Comparison of ENCODE assay signal across 9 cellular contexts in genomic region chr2:144938308-144938709, GRCh38.
DNase-seq lines count a peak whose midpoint lies in the region; ATAC-seq, FAIRE-seq and TF ChIP-seq lines count a peak whose summit lies in the region.
"Had no signal": no experiment of that assay in that cellular context is flagged by ENCODE, and none has a peak within 500 bp of the region (broad histone marks: within the 10 kb centered on the region; RNA-seq: fewer than 3 reads in every experiment).

No MANE protein-coding gene starts in this region.

- CTCF ChIA-PET in PC-9 (lab: Charles Lee), result no interaction called here
- CTCF ChIA-PET in endothelial cell of umbilical vein (lab: Charles Lee), result interaction anchor here (0.8 kb wide), 2 partner anchors 9 to 1426 kb away, joined by 3 read pairs; no protein-coding TSS in a partner anchor

- H3K4me1 ChIP-seq in PC-9 (replicated peaks; ENCODE audit: insufficient read depth), result 0 out of 2 replicates have a peak, but pooled peaks cover 7% of the 10 kb centered on the region
- H3K4me1 ChIP-seq in endothelial cell of umbilical vein (ENCODE audit: control insufficient read depth, extremely low read depth, insufficient read depth, low read length), result peaks cover 42% of the 10 kb centered on the region

- no peaks in the 10 kb centered on the region for H3K9me3 ChIP-seq in PC-9 (ENCODE audit: insufficient read depth, low read depth)
- H3K9me3 ChIP-seq in endothelial cell of umbilical vein (replicated peaks; ENCODE audit: control insufficient read depth, insufficient read depth, low read length), result no peaks in the 10 kb centered on the region

- H3K9ac ChIP-seq in endothelial cell of umbilical vein (replicated peaks; ENCODE audit: extremely low read depth, insufficient read depth, low read length), result peak overlapping the region; percentile 28

- intact Hi-C loops in PC-9 (cut with micrococcal nuclease; ENCODE audit: unreplicated experiment) (no loop called here), endothelial cell of umbilical vein (cut with micrococcal nuclease) (loop anchor here (5.0 kb wide), 1 partner anchor 269 kb away; no protein-coding TSS in a partner anchor)

- peak; percentile 87 for FAIRE-seq in endothelial cell of umbilical vein (lab: Jason Lieb, UNC)
- FAIRE-seq in urothelium cell line (lab: Jason Lieb, UNC), result no peak

- no peak for TF ChIP-seq POLR2A in endothelial cell of umbilical vein (IDR thresholded peaks at IDR 0.05; ENCODE audit: low read depth, low read length)

- no TSS peak for BruUV-seq in PC-9 (replicated peaks; lab: Mats Ljungman, UMichigan)
- no TSS peak for BruUV-seq in endothelial cell of umbilical vein (replicated peaks; lab: Mats Ljungman, UMichigan)

- H3K79me2 ChIP-seq in PC-9 (ENCODE audit: low read depth) (no peaks in the 10 kb centered on the region), endothelial cell of umbilical vein (ENCODE audit: control insufficient read depth, insufficient read depth, low read length) (no peaks in the 10 kb centered on the region)

- H3K27me3 ChIP-seq in PC-9 (ENCODE audit: insufficient read depth, low read depth) (no peaks in the 10 kb centered on the region), endothelial cell of umbilical vein (ENCODE audit: control insufficient read depth in 2 of 2, insufficient read depth in 2 of 2, low read length in 2 of 2) (no peaks in the 10 kb centered on the region)

- DNase-seq in PC-9, result no peak
- DNase-seq in endothelial cell of umbilical vein (ENCODE audit: low read depth, low spot score), result peak; percentile 92
- no peak for DNase-seq in mesothelial cell of epicardium (ENCODE audit: low spot score in 2 of 2, unreplicated experiment in 2 of 2)
- DNase-seq in urothelium cell line (ENCODE audit: low spot score), result peak; percentile 18
- no peak for DNase-seq in GM10266 (ENCODE audit: extremely low spot score)
- DNase-seq in HUDEP-2 (lab: John Stamatoyannopoulos, UW; ENCODE audit: unreplicated experiment in 76 of 76), result no peak
- DNase-seq: activated CD4-positive, alpha-beta T cell treated with anti-CD3 and anti-CD28 coated beads, Interleukin-2, amount 50 U/mL, for 1 hour; islet precursor cell had no signal

- peak overlapping the region; percentile 4 for H3K4me3 Mint-ChIP-seq in mesothelial cell of epicardium

- POLR2A ChIA-PET in PC-9 (lab: Charles Lee; ENCODE audit: unreplicated experiment) (no interaction called here), endothelial cell of umbilical vein (lab: Charles Lee) (no interaction called here)

- H3K27ac Mint-ChIP-seq in mesothelial cell of epicardium, result peak overlapping the region; percentile 94

- H4K20me1 ChIP-seq in PC-9 (ENCODE audit: insufficient read depth), result no peaks in the 10 kb centered on the region
- H4K20me1 ChIP-seq in endothelial cell of umbilical vein (replicated peaks; ENCODE audit: control insufficient read depth, extremely low read depth, insufficient read depth, low read length), result no peaks in the 10 kb centered on the region

- H3F3A ChIP-seq in PC-9 (ENCODE audit: insufficient read depth, low read depth), result no peaks in the 10 kb centered on the region

- peaks cover 5% of the 10 kb centered on the region for H3K9me3 Mint-ChIP-seq in mesothelial cell of epicardium

- no peak overlapping the region for H3K4me3 ChIP-seq in PC-9
- no peak overlapping the region for H3K4me3 ChIP-seq in endothelial cell of umbilical vein (replicated peaks in 1 of 3; ENCODE audit: insufficient read depth in 1 of 3, low read depth in 1 of 3, low read length in 3 of 3)

- H3K36me3 Mint-ChIP-seq in mesothelial cell of epicardium, result no peaks in the 10 kb centered on the region

- H3K9me2 ChIP-seq in PC-9 (ENCODE audit: insufficient read depth), result no peaks in the 10 kb centered on the region; the same call in 1 of the 2 replicates

- peaks cover 65% of the 10 kb centered on the region for H3K4me1 Mint-ChIP-seq in mesothelial cell of epicardium

- no peaks in the 10 kb centered on the region for H3K36me3 ChIP-seq in PC-9 (ENCODE audit: low read depth)
- H3K36me3 ChIP-seq in endothelial cell of umbilical vein (ENCODE audit: control insufficient read depth in 2 of 2, extremely low read depth in 1 of 2, insufficient read depth in 2 of 2, low read length in 2 of 2), result no peaks in the 10 kb centered on the region

- ATAC-seq in GM18868 (IDR thresholded peaks at IDR 0.05; ENCODE audit: unreplicated experiment), result no peak

- dilution Hi-C loops in endothelial cell of umbilical vein (cut with MboI; ENCODE audit: extremely low pct_ligation_motif_present, low sequenced_read_pairs), result no loop called here

- H3K4me2 ChIP-seq in PC-9 (peak overlapping the region; percentile 56; the same call in 1 of the 2 replicates), endothelial cell of umbilical vein (ENCODE audit: insufficient read depth, low read length) (peak overlapping the region; percentile 55)

- no peak for TF ChIP-seq CTCF in PC-9 (conservative IDR thresholded peaks at IDR 0.05)
- no peak for TF ChIP-seq CTCF in endothelial cell of umbilical vein (IDR thresholded peaks at IDR 0.05; ENCODE audit: extremely low read depth in 1 of 2, insufficient read depth in 1 of 2, low read depth in 1 of 2, low read length in 2 of 2)
- TF ChIP-seq CTCF in mesothelial cell of epicardium (IDR thresholded peaks at IDR 0.05; ENCODE audit: unreplicated experiment), result no peak
- no peak for TF ChIP-seq CTCF in GM10266 (IDR thresholded peaks at IDR 0.05; ENCODE audit: control insufficient read depth, insufficient read depth, low read depth, missing control alignments)

- no peaks in the 10 kb centered on the region for H3K9me1 ChIP-seq in endothelial cell of umbilical vein (replicated peaks; ENCODE audit: control insufficient read depth, extremely low read depth, insufficient read depth, low read length)

- no peaks in the 10 kb centered on the region for H3K27me3 Mint-ChIP-seq in mesothelial cell of epicardium (ENCODE audit: low read depth)

- H2AFZ ChIP-seq in PC-9 (peak overlapping the region; percentile 31; the same call in 1 of the 2 replicates), endothelial cell of umbilical vein (ENCODE audit: low read depth, low read length) (peak overlapping the region; percentile 49)

- no peak overlapping the region for H3K27ac ChIP-seq in PC-9
- peak overlapping the region; percentile 59 for H3K27ac ChIP-seq in endothelial cell of umbilical vein (ENCODE audit: insufficient read depth, low read depth, low read length)

TF ChIP-seq in endothelial cell of umbilical vein, 7 proteins besides CTCF, POLR2A, EP300 and RAD21:
- no peak for TF ChIP-seq MAX (IDR thresholded peaks at IDR 0.05; ENCODE audit: insufficient read depth, insufficient read length)
- TF ChIP-seq GATA2 (IDR thresholded peaks at IDR 0.05; ENCODE audit: insufficient read depth, insufficient read length, low read depth, low read length), result peak; percentile 81
- peak; percentile 71 for TF ChIP-seq POLR2AphosphoS5 (IDR thresholded peaks at IDR 0.05; ENCODE audit: insufficient read depth, low read depth, low read length)
- TF ChIP-seq FOS (IDR thresholded peaks at IDR 0.05; ENCODE audit: borderline replicate concordance, insufficient read depth, low read length), result peak; percentile 30
- no peak for TF ChIP-seq MYC (IDR thresholded peaks at IDR 0.05; ENCODE audit: low read depth, low read length)
- TF ChIP-seq JUN (IDR thresholded peaks at IDR 0.05; ENCODE audit: borderline replicate concordance, insufficient read depth, insufficient read length, low read depth), result no peak
- TF ChIP-seq EZH2 (IDR thresholded peaks at IDR 0.05; ENCODE audit: borderline replicate concordance, low read depth, low read length, severe bottlenecking), result no peak

Comparison
In these comparisons a context has a peak if more than half of its experiments do, and no peak if none do; other contexts are left out.
1. DNase-seq: peak in endothelial cell of umbilical vein (single experiment) and urothelium cell line (single experiment); none in PC-9 (0 of 2), mesothelial cell of epicardium (0 of 2), GM10266 (single experiment) and HUDEP-2 (0 of 76).